ENCODE assay signal across 1 cellular context in genomic region chr18:36189486-36189885, GRCh38.
TF ChIP-seq lines count a peak whose summit lies in the region.

No MANE protein-coding gene starts in this region.

TF ChIP-seq in HepG2, 621 proteins besides CTCF, POLR2A, EP300 and RAD21:
- TF ChIP-seq AKAP8 (CRISPR knock-in tag; IDR thresholded peaks at IDR 0.05) (no peak), ZNF841 (CRISPR knock-in tag; IDR thresholded peaks at IDR 0.05; ENCODE audit: borderline replicate concordance) (no peak), SMYD3 (CRISPR knock-in tag; IDR thresholded peaks at IDR 0.05) (no peak), DNMT1 (CRISPR knock-in tag; IDR thresholded peaks at IDR 0.05) (no peak), ZNF615 (CRISPR knock-in tag; IDR thresholded peaks at IDR 0.05; ENCODE audit: borderline replicate concordance) (no peak), ZBTB34 (CRISPR knock-in tag; IDR thresholded peaks at IDR 0.05) (no peak), ZNF432 (CRISPR knock-in tag; IDR thresholded peaks at IDR 0.05; ENCODE audit: borderline replicate concordance) (no peak), ZNF800 (CRISPR knock-in tag; IDR thresholded peaks at IDR 0.05) (no peak), HNRNPUL1 (IDR thresholded peaks at IDR 0.05; ENCODE audit: low read depth, low read length) (no peak), ZNF446 (CRISPR knock-in tag; IDR thresholded peaks at IDR 0.05) (no peak), ZNF512B (CRISPR knock-in tag; IDR thresholded peaks at IDR 0.05; ENCODE audit: borderline replicate concordance) (no peak), NFYC (CRISPR knock-in tag; IDR thresholded peaks at IDR 0.05) (no peak), RFXANK (CRISPR knock-in tag; IDR thresholded peaks at IDR 0.05) (no peak), ZFAT (CRISPR knock-in tag; conservative IDR thresholded peaks at IDR 0.05) (no peak), MEIS2 (CRISPR knock-in tag; IDR thresholded peaks at IDR 0.05) (no peak)
TF ChIP-seq in HepG2: peak in this region for 0.
